21 cellular contexts compared by ENCODE assay signal in the genomic region with DNA sequence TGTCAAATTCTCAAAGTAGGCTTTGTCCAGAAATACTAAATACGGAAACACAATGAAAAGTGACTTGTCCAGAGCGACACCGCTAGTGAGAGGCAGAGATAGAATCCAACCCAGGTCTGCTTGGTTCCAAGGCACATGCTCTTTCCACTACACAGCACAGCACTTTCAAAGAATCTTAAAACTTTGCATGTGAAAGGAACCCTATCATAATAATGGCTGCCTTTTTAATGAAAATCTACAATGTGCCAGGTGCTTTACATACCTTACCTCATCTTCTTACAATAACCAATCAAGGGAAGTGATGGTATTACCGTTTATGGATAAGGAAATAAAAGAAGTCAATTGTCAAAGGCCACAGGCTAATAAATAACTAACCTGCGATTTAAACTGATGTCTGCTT. TPM values are rescaled to one million over a fixed set of nuclear protein-coding genes. Genes with fewer than 3 reads are reported as not detected.
DNase-seq lines count a peak whose midpoint lies in the region; ATAC-seq and TF ChIP-seq lines count a peak whose summit lies in the region.
"Had no signal": no experiment of that assay in that cellular context is flagged by ENCODE, and none has a peak within 500 bp of the region (broad histone marks: within the 10 kb centered on the region; RNA-seq: fewer than 3 reads in every experiment).

No MANE protein-coding gene starts in this region.

- H3K9me3 Mint-ChIP-seq in H9, result no peaks in the 10 kb centered on the region
- H3K9me3 Mint-ChIP-seq in osteocyte (ENCODE audit: unreplicated experiment), result no peaks in the 10 kb centered on the region
- H3K9me3 Mint-ChIP-seq: activated T-helper 2 cell treated with anti-CD3 and anti-CD28 coated beads, Interferon-gamma antibody, Interleukin-2, Interleukin-4, amounts not matched to agents 10 μg/mL and 5 μg/mL and 100 μg/mL, durations not matched to agents 14 hours and 24 hours and 36 hours; stimulated activated memory B cell treated with anti-CD40 and anti-IgM and Interleukin-4, amounts not matched to agents 10 μg/mL and 1 μg/mL and 100 μg/mL, for 72 hours; T-cell had no signal

- peaks cover 0 to 11% (median 7%) of the 10 kb centered on the region in 3 experiments; a peak in 5 of 7 replicates for H3K36me3 Mint-ChIP-seq in H9 (ENCODE audit: insufficient read depth in 1 of 3, low read depth in 3 of 3)
- peaks cover 4% of the 10 kb centered on the region for H3K36me3 Mint-ChIP-seq in T-helper 17 cell (ENCODE audit: low read depth)
- H3K36me3 Mint-ChIP-seq in osteocyte (ENCODE audit: unreplicated experiment), result no peaks in the 10 kb centered on the region

- no peak overlapping the region for H4K8ac ChIP-seq in H9 (replicated peaks; ENCODE audit: insufficient read length, low read depth, low read length)

- H3K27ac Mint-ChIP-seq in H9 (peak overlapping the region; percentile 25 to 84 (median 46); a peak in 5 of 7 replicates), T-helper 17 cell (peak overlapping the region; percentile 8), osteocyte (ENCODE audit: unreplicated experiment) (no peak overlapping the region)
- H3K27ac Mint-ChIP-seq: activated CD8-positive, alpha-beta memory T cell treated with anti-CD3 and anti-CD28 coated beads, Interleukin-2, amount 10 ng/mL, durations not matched to agents 7 days and 5 days; activated T-helper 2 cell treated with anti-CD3 and anti-CD28 coated beads, Interferon-gamma antibody, Interleukin-2, Interleukin-4, amounts not matched to agents 10 μg/mL and 5 μg/mL and 100 μg/mL, durations not matched to agents 14 hours and 24 hours and 36 hours; stimulated activated memory B cell treated with anti-CD40 and anti-IgM and Interleukin-4, amounts not matched to agents 10 μg/mL and 1 μg/mL and 100 μg/mL, for 72 hours; T-cell had no signal

- H3K79me2 ChIP-seq in H9 (ENCODE audit: insufficient read depth, low read length) (peaks cover 43% of the 10 kb centered on the region; the same call in 1 of the 2 replicates), osteoblast (ENCODE audit: insufficient read depth, low read length) (peaks cover 72% of the 10 kb centered on the region)

- no peaks in the 10 kb centered on the region for H4K20me1 ChIP-seq in H9 (ENCODE audit: control insufficient read depth, insufficient read depth, insufficient read length)
- H4K20me1 ChIP-seq in osteoblast (ENCODE audit: insufficient read depth, low read length), result peaks cover 21% of the 10 kb centered on the region

- H2BK15ac ChIP-seq in H9 (ENCODE audit: low read depth, low read length), result no peak overlapping the region

- H2AFZ ChIP-seq in H9 (ENCODE audit: low read length), result no peak overlapping the region
- no peak overlapping the region for H2AFZ ChIP-seq in osteoblast (ENCODE audit: low read length)

- peaks cover 21% of the 10 kb centered on the region for H3K4me1 ChIP-seq in BE2C
- H3K4me1 ChIP-seq in H9 (ENCODE audit: insufficient read depth, low read length), result peaks cover 5% of the 10 kb centered on the region; the same call in 1 of the 2 replicates
- peaks cover 23% of the 10 kb centered on the region for H3K4me1 ChIP-seq in iPS-15b (ENCODE audit: control insufficient read depth, insufficient read depth, low read length)
- peaks cover 11% of the 10 kb centered on the region for H3K4me1 ChIP-seq in osteoblast (ENCODE audit: insufficient read depth, low read length)
- peaks cover 6 to 30% (median 11%) of the 10 kb centered on the region in 4 donors for H3K4me1 ChIP-seq in upper lobe of left lung

- no peak overlapping the region for H3T11ph ChIP-seq in H9 (ENCODE audit: low read length)

- no peak overlapping the region for H3K23ac ChIP-seq in H9 (ENCODE audit: insufficient read length, low read depth, low read length)

- no peak overlapping the region for H3K56ac ChIP-seq in H9 (ENCODE audit: insufficient read length, low read depth, low read length)

- H3K79me1 ChIP-seq in H9 (ENCODE audit: insufficient read depth, low read depth, low read length, poor library complexity, severe bottlenecking), result peaks cover 8% of the 10 kb centered on the region

- peak overlapping the region; percentile 62 for H3K9ac ChIP-seq in H9 (ENCODE audit: extremely low read depth, insufficient read length, low read length)
- no peak overlapping the region for H3K9ac ChIP-seq in iPS-15b (ENCODE audit: low read depth, low read length)
- H3K9ac ChIP-seq: KMS-11 had no signal

- no peak overlapping the region for H2BK120ac ChIP-seq in H9 (ENCODE audit: low read depth, low read length, poor library complexity, severe bottlenecking)

- H3K27me3 Mint-ChIP-seq in H9 (ENCODE audit: low read depth) (no peaks in the 10 kb centered on the region), T-helper 17 cell (no peaks in the 10 kb centered on the region), osteocyte (ENCODE audit: unreplicated experiment) (no peaks in the 10 kb centered on the region)
- H3K27me3 Mint-ChIP-seq: activated CD8-positive, alpha-beta memory T cell treated with anti-CD3 and anti-CD28 coated beads, Interleukin-2, amount 10 ng/mL, durations not matched to agents 7 days and 5 days; stimulated activated memory B cell treated with anti-CD40 and anti-IgM and Interleukin-4, amounts not matched to agents 10 μg/mL and 1 μg/mL and 100 μg/mL, for 72 hours; T-cell had no signal

- no peaks in the 10 kb centered on the region for H3K9me3 ChIP-seq in BE2C
- H3K9me3 ChIP-seq in H9 (ENCODE audit: control insufficient read depth, low read depth, low read length), result no peaks in the 10 kb centered on the region
- H3K9me3 ChIP-seq in T-helper 17 cell (ENCODE audit: control insufficient read depth, low read length, poor library complexity, severe bottlenecking), result no peaks in the 10 kb centered on the region
- no peaks in the 10 kb centered on the region for H3K9me3 ChIP-seq in iPS-15b (ENCODE audit: control insufficient read depth, insufficient read depth, low read length)
- H3K9me3 ChIP-seq in osteoblast (ENCODE audit: low read depth, low read length), result no peaks in the 10 kb centered on the region
- H3K9me3 ChIP-seq in upper lobe of left lung, result no peaks in the 10 kb centered on the region

- no peak overlapping the region for H2BK12ac ChIP-seq in H9 (ENCODE audit: insufficient read length, low read depth, low read length)

- no peak for TF ChIP-seq POLR2A in upper lobe of left lung (IDR thresholded peaks at IDR 0.05)

- H3K4me3 ChIP-seq in BE2C (ENCODE audit: low read depth, low read length), result peak overlapping the region; percentile 95
- H3K4me3 ChIP-seq in iPS-15b (ENCODE audit: low read depth, low read length), result peak overlapping the region; percentile 16
- H3K4me3 ChIP-seq in osteoblast (ENCODE audit: insufficient read depth, low read length), result no peak overlapping the region
- no peak overlapping the region for H3K4me3 ChIP-seq in upper lobe of left lung

- peaks cover 19% of the 10 kb centered on the region for H3K36me3 ChIP-seq in BE2C
- H3K36me3 ChIP-seq in iPS-15b (ENCODE audit: control insufficient read depth, insufficient read depth, low read length), result peaks cover 3% of the 10 kb centered on the region
- H3K36me3 ChIP-seq in osteoblast (ENCODE audit: insufficient read depth, low read length), result peaks cover 4% of the 10 kb centered on the region
- H3K36me3 ChIP-seq in upper lobe of left lung, result no peaks in the 10 kb centered on the region

- H3K4me2 ChIP-seq in H9 (ENCODE audit: insufficient read depth, insufficient read length, low read length), result peak overlapping the region; percentile 73
- no peak overlapping the region for H3K4me2 ChIP-seq in osteoblast (ENCODE audit: insufficient read depth, low read length)
- H3K4me2 ChIP-seq: KMS-11 had no signal

- WGBS in H9 (ENCODE audit: extremely low coverage, insufficient read length, low lambda C conversion rate), result no CpG with 5 or more reads among the region's 5 CpGs
- 77 to 87% methylated on average over 5 of the region's 5 CpGs for WGBS in upper lobe of left lung, 2 donors

- TF ChIP-seq CTCF in BE2C (IDR thresholded peaks at IDR 0.05; ENCODE audit: low read depth, low read length), result no peak
- no peak for TF ChIP-seq CTCF in H9 (conservative IDR thresholded peaks at IDR 0.05)
- no peak for TF ChIP-seq CTCF in osteoblast (IDR thresholded peaks at IDR 0.05; ENCODE audit: extremely low read depth, low read depth, low read length)
- no peak for TF ChIP-seq CTCF in upper lobe of left lung (IDR thresholded peaks at IDR 0.05)
- no peak for TF ChIP-seq CTCF in osteocyte (IDR thresholded peaks at IDR 0.05)

- H3K23me2 ChIP-seq in H9 (ENCODE audit: insufficient read length, low read depth, low read length, poor library complexity, severe bottlenecking), result peaks cover 7% of the 10 kb centered on the region

- peak overlapping the region; percentile 58 for H3K27ac ChIP-seq in H9 (ENCODE audit: insufficient read length, low read depth, low read length)
- H3K27ac ChIP-seq in osteoblast (ENCODE audit: low read depth, low read length), result no peak overlapping the region
- no peak overlapping the region for H3K27ac ChIP-seq in upper lobe of left lung
- H3K27ac ChIP-seq: KMS-11 had no signal

- no peak for ATAC-seq in T-helper 17 cell
- no peak for ATAC-seq in upper lobe of left lung (ENCODE audit: low FRiP score in 2 of 2)
- ATAC-seq: activated CD8-positive, alpha-beta memory T cell treated with anti-CD3 and anti-CD28 coated beads, Interleukin-2, amount 10 ng/mL, durations not matched to agents 7 days and 5 days; stimulated activated memory B cell treated with anti-CD40 and anti-IgM and Interleukin-4, amounts not matched to agents 10 μg/mL and 1 μg/mL and 100 μg/mL, for 72 hours; T-cell had no signal

- TF ChIP-seq EP300 in upper lobe of left lung (IDR thresholded peaks at IDR 0.05), result no peak

- H2BK5ac ChIP-seq in H9 (ENCODE audit: insufficient read length, low read length), result no peak overlapping the region

- no peak overlapping the region for H3K14ac ChIP-seq in H9 (ENCODE audit: insufficient read depth, low read length)

- H2AK5ac ChIP-seq in H9 (ENCODE audit: insufficient read length, low read length), result no peak overlapping the region

- DNase-seq in BE2C (no peak), H9 (no peak), T-helper 17 cell (no peak), head of caudate nucleus (no peak), osteoblast (ENCODE audit: insufficient read length, low spot score, missing footprints) (no peak), upper lobe of left lung (no peak), osteocyte (ENCODE audit: extremely low spot score, unreplicated experiment) (no peak)
- DNase-seq: activated CD4-positive, alpha-beta T cell treated with anti-CD3 and anti-CD28 coated beads for 48 hours; activated CD8-positive, alpha-beta memory T cell treated with anti-CD3 and anti-CD28 coated beads, Interleukin-2, amount 10 ng/mL, durations not matched to agents 7 days and 5 days; dermis blood vessel endothelial cell; DMS53; hippocampal formation; NCI-H526; OCI-M1; posterior cingulate gyrus; Right ventricle myocardium superior; T-cell had no signal

- H3K4me1 Mint-ChIP-seq in H9, result peaks cover 38 to 42% of the 10 kb centered on the region in 2 experiments
- peaks cover 23% of the 10 kb centered on the region for H3K4me1 Mint-ChIP-seq in T-helper 17 cell
- H3K4me1 Mint-ChIP-seq in osteocyte (ENCODE audit: unreplicated experiment), result peaks cover 23% of the 10 kb centered on the region

- intact Hi-C loops in head of caudate nucleus (cut with DNase I), result no loop called here

- H3K18ac ChIP-seq in H9 (ENCODE audit: insufficient read length, low read depth, low read length), result no peak overlapping the region

- no peak overlapping the region for H2BK20ac ChIP-seq in H9 (ENCODE audit: low read depth, low read length, poor library complexity, severe bottlenecking)

- H4K5ac ChIP-seq in H9 (ENCODE audit: insufficient read length, low read depth, low read length), result no peak overlapping the region

- H3K4ac ChIP-seq in H9 (ENCODE audit: low read depth, low read length), result no peak overlapping the region

- peak overlapping the region; percentile 40 to 78 for H3K4me3 Mint-ChIP-seq in H9
- H3K4me3 Mint-ChIP-seq in T-helper 17 cell, result no peak overlapping the region
- H3K4me3 Mint-ChIP-seq in osteocyte (ENCODE audit: unreplicated experiment), result no peak overlapping the region
- H3K4me3 Mint-ChIP-seq: activated CD8-positive, alpha-beta memory T cell treated with anti-CD3 and anti-CD28 coated beads, Interleukin-2, amount 10 ng/mL, durations not matched to agents 7 days and 5 days; stimulated activated memory B cell treated with anti-CD40 and anti-IgM and Interleukin-4, amounts not matched to agents 10 μg/mL and 1 μg/mL and 100 μg/mL, for 72 hours had no signal

- H4K91ac ChIP-seq in H9 (ENCODE audit: insufficient read length, low read depth, low read length), result no peak overlapping the region

- H3K27me3 ChIP-seq in BE2C (no peaks in the 10 kb centered on the region), H9 (ENCODE audit: insufficient read depth, low read length) (no peaks in the 10 kb centered on the region), iPS-15b (ENCODE audit: control insufficient read depth, insufficient read depth, low read length) (no peaks in the 10 kb centered on the region), osteoblast (ENCODE audit: insufficient read depth, low read length) (no peaks in the 10 kb centered on the region), upper lobe of left lung (no peaks in the 10 kb centered on the region)

RNA-seq across cellular contexts. Expression of a gene that starts 2.6 kb away (rescaled TPM):
- 113 TPM for polyA plus RNA-seq in BE2C (2012; ENCODE audit: insufficient read depth, insufficient read length, low read depth)
- total RNA-seq in H9 (2021) (104 and 110 TPM in 2 replicates), T-helper 17 cell (10 to 100 TPM; 29.8 to 33.0 TPM), osteoblast (81.9 and 89.8 TPM in 2 replicates), upper lobe of left lung (10 to 100 TPM; 42.6 to 54.5 (median 48.6) TPM), osteocyte (47.4 and 53.5 TPM in 2 replicates)

Comparison
In these comparisons a context has a peak if more than half of its experiments do, and no peak if none do; other contexts are left out.
1. H3K4me3 ChIP-seq: peak in BE2C (single experiment) and iPS-15b (single experiment); none in osteoblast (single experiment) and upper lobe of left lung (0 of 4).
2. H3K4me3 Mint-ChIP-seq: peak in H9 (2 of 2); none in T-helper 17 cell (single experiment) and osteocyte (single experiment).